22 cellular contexts compared by ENCODE assay signal in genomic region chr17:73069164-73069774, GRCh38. TPM values are rescaled to one million over a fixed set of nuclear protein-coding genes. Genes with fewer than 3 reads are reported as not detected.
DNase-seq lines count a peak whose midpoint lies in the region; ATAC-seq, FAIRE-seq and TF ChIP-seq lines count a peak whose summit lies in the region.
"Had no signal": no experiment of that assay in that cellular context is flagged by ENCODE, and none has a peak within 500 bp of the region (broad histone marks: within the 10 kb centered on the region; RNA-seq: fewer than 3 reads in every experiment).

No MANE protein-coding gene starts in this region.

- H3K27ac ChIP-seq in AG04450 (ENCODE audit: low read depth, low read length): peak overlapping the region; percentile 97
- peak overlapping the region; percentile 90 for H3K27ac ChIP-seq in hepatocyte
- no peak overlapping the region for H3K27ac ChIP-seq in kidney (ENCODE audit: low read depth in 2 of 2, low read length in 2 of 2)
- H3K27ac ChIP-seq: SJSA1 had no signal

- no peak overlapping the region for H3K9ac ChIP-seq in kidney (ENCODE audit: low read length in 2 of 2)

- 67% methylated on average over 5 of the region's 5 CpGs for WGBS in hepatocyte (ENCODE audit: low lambda C conversion rate, missing lambda C conversion rate)

- no peak for TF ChIP-seq CTCF in AG04450 (IDR thresholded peaks at IDR 0.05; ENCODE audit: low read depth, low read length)
- no peak for TF ChIP-seq CTCF in hepatocyte (IDR thresholded peaks at IDR 0.05; ENCODE audit: poor library complexity)
- TF ChIP-seq CTCF in kidney (IDR thresholded peaks at IDR 0.05; ENCODE audit: borderline replicate concordance, extremely low read depth, insufficient read depth): no peak

- no peak for FAIRE-seq in kidney (lab: Jason Lieb, UNC)
- FAIRE-seq: GM19239 had no signal

- no peaks in the 10 kb centered on the region for H3K79me2 ChIP-seq in hepatocyte

- DNase-seq in AG04450 (ENCODE audit: low read depth, low spot score) (no peak), DMS 273 treated with DMSO at 0.1 percent for 48 hours (lab: John Stamatoyannopoulos, UW) (peak; percentile 63), NCI-H2227 treated with DMSO at 0.1 percent for 48 hours (lab: John Stamatoyannopoulos, UW) (peak; percentile 88), hepatocyte (ENCODE audit: low spot score) (no peak), cerebellar nuclear complex (lab: John Stamatoyannopoulos, UW) (no peak), cerebellum (ENCODE audit: low spot score) (no peak), kidney (no peak)
- DNase-seq: ACHN; activated CD4-positive, alpha-beta T cell treated with anti-CD3 and anti-CD28 coated beads for 1 hour; activated effector memory CD4-positive, alpha-beta T cell treated with Interleukin-2 at 50 U/mL for 16 hours; EL; left ventricle myocardium inferior; NCI-H146; NCI-H526 treated with DMSO at 0.1 percent for 48 hours; occipital lobe; OCI-M1; stimulated activated naive CD4-positive, alpha-beta T cell treated with Interleukin-2 at 50 U/mL for 16 hours; T1000 had no signal

- peaks cover 20% of the 10 kb centered on the region for H3K4me1 ChIP-seq in hepatocyte (ENCODE audit: insufficient read depth)
- H3K4me1 ChIP-seq in kidney (ENCODE audit: control insufficient read depth in 1 of 2, insufficient read depth in 1 of 2, low read depth in 1 of 2, low read length in 2 of 2): peaks cover 0 to 4% of the 10 kb centered on the region in 2 donors
- H3K4me1 ChIP-seq: SJSA1 had no signal

- H3K9me2 ChIP-seq in hepatocyte (replicated peaks; ENCODE audit: insufficient read depth): no peaks in the 10 kb centered on the region

- H2AFZ ChIP-seq in hepatocyte: no peak overlapping the region

- intact Hi-C loops in kidney (cut with DNase I): no loop called here

- H3K27me3 ChIP-seq in AG04450 (ENCODE audit: control insufficient read depth, insufficient read depth, low read length) (no peaks in the 10 kb centered on the region), hepatocyte (no peaks in the 10 kb centered on the region)
- H3K27me3 ChIP-seq: right atrium auricular region, SJSA1 had no signal

- no peaks in the 10 kb centered on the region for H3K36me3 ChIP-seq in hepatocyte (replicated peaks; ENCODE audit: insufficient read depth, low read depth)
- H3K36me3 ChIP-seq in kidney (ENCODE audit: control insufficient read depth in 1 of 2, insufficient read depth in 2 of 2, low read length in 2 of 2): no peaks in the 10 kb centered on the region
- H3K36me3 ChIP-seq: right atrium auricular region, SJSA1 had no signal

- ATAC-seq in HG03460 (IDR thresholded peaks at IDR 0.05; ENCODE audit: unreplicated experiment): no peak

- H3K4me3 ChIP-seq in AG04450 (ENCODE audit: low read depth, low read length): no peak overlapping the region
- no peak overlapping the region for H3K4me3 ChIP-seq in hepatocyte
- H3K4me3 ChIP-seq in kidney (ENCODE audit: low read length in 2 of 2): no peak overlapping the region
- H3K4me3 ChIP-seq: left ventricle myocardium inferior, right atrium auricular region, SJSA1 had no signal

- H3K4me2 ChIP-seq in hepatocyte: no peak overlapping the region

- POLR2A ChIA-PET in AG04450 (lab: Yijun Ruan, JAX): interaction anchor here (0.8 to 1.1 kb wide), 2 partner anchors 25 to 52 kb away, joined by 4 read pairs; no protein-coding TSS in a partner anchor

- H4K20me1 ChIP-seq in hepatocyte (ENCODE audit: insufficient read depth, poor library complexity, severe bottlenecking): no peaks in the 10 kb centered on the region

- H3K9me3 ChIP-seq in AG04450 (ENCODE audit: control insufficient read depth, insufficient read depth, low read length) (no peaks in the 10 kb centered on the region), hepatocyte (ENCODE audit: low read depth) (no peaks in the 10 kb centered on the region), kidney (ENCODE audit: control insufficient read depth in 1 of 2, low read length in 2 of 2) (no peaks in the 10 kb centered on the region)
- H3K9me3 ChIP-seq: left ventricle myocardium inferior, right atrium auricular region, SJSA1 had no signal

- CTCF ChIA-PET in AG04450 (lab: Charles Lee): interaction anchor here (1.0 to 1.9 kb wide), 4 partner anchors 12 to 344 kb away, joined by 3 to 5 read pairs (median 4); no protein-coding TSS in a partner anchor

RNA-seq across cellular contexts. Expression of gene SLC39A11, which starts 23.2 kb away (rescaled TPM):
- 18.0 and 19.0 TPM in 2 replicates for polyA plus RNA-seq in AG04450 (2011; rRNA removed)
- 37.0 and 56.0 TPM in 2 replicates for polyA minus RNA-seq in AG04450 (2011; rRNA and poly(A)+ RNA removed)
- total RNA-seq in hepatocyte: 39.1 and 62.6 TPM in 2 replicates
- polyA plus RNA-seq in hepatocyte: 27.5 and 37.7 TPM in 2 replicates
- 8.0 TPM for total RNA-seq in cerebellum
- total RNA-seq in kidney: 37.2 TPM
- polyA plus RNA-seq in kidney (ENCODE audit: insufficient read depth, low read depth, low replicate concordance): 19.7 TPM

Comparison
In these comparisons a context has a peak if more than half of its experiments do, and no peak if none do; other contexts are left out.
1. DNase-seq: peak in DMS 273 treated with DMSO at 0.1 percent for 48 hours (single experiment) and NCI-H2227 treated with DMSO at 0.1 percent for 48 hours (single experiment); none in AG04450 (single experiment), hepatocyte (single experiment), cerebellar nuclear complex (0 of 2), cerebellum (single experiment) and kidney (single experiment).
2. H3K27ac ChIP-seq: peak in AG04450 (single experiment) and hepatocyte (single experiment); none in kidney (0 of 2).